Comparison of ENCODE assay signal across 8 cellular contexts in genomic region chr12:91778938-91779400, GRCh38.
A peak's percentile ranks its signal among the peaks of the same experiment; 100 is the strongest.
DNase-seq lines count a peak whose midpoint lies in the region; ATAC-seq, FAIRE-seq and TF ChIP-seq lines count a peak whose summit lies in the region.

No MANE protein-coding gene starts in this region.

- H3K4me3 Mint-ChIP-seq in memory B cell: peak overlapping the region; percentile 67
- peak overlapping the region; percentile 74 for H3K4me3 Mint-ChIP-seq in stimulated activated naive CD8-positive, alpha-beta T cell treated with anti-CD3 and anti-CD28 coated beads, Interleukin-15, Interleukin-2, amounts not matched to agents 100 ng/mL and 50 ng/mL, for 24 hours

- H3K36me3 Mint-ChIP-seq in memory B cell: no peaks in the 10 kb centered on the region
- H3K36me3 Mint-ChIP-seq in stimulated activated naive CD8-positive, alpha-beta T cell treated with anti-CD3 and anti-CD28 coated beads, Interleukin-15, Interleukin-2, amounts not matched to agents 100 ng/mL and 50 ng/mL, for 24 hours (ENCODE audit: low read depth): no peaks in the 10 kb centered on the region

- TF ChIP-seq RAD21 in GM12878 (IDR thresholded peaks at IDR 0.05; ENCODE audit: insufficient read depth, low read depth, low read length): no peak

- H3K27ac ChIP-seq in GM12878 (ENCODE audit: control insufficient read depth, insufficient read depth): peak overlapping the region; percentile 65

- H4K20me1 ChIP-seq in GM12878 (ENCODE audit: control insufficient read depth, insufficient read depth): no peaks in the 10 kb centered on the region

- peaks cover 9% of the 10 kb centered on the region for H3K4me1 Mint-ChIP-seq in memory B cell
- H3K4me1 Mint-ChIP-seq in stimulated activated naive CD8-positive, alpha-beta T cell treated with anti-CD3 and anti-CD28 coated beads, Interleukin-15, Interleukin-2, amounts not matched to agents 100 ng/mL and 50 ng/mL, for 24 hours (ENCODE audit: low read depth): peaks cover 30% of the 10 kb centered on the region

- peak overlapping the region; percentile 31 for H2AFZ ChIP-seq in GM12878 (ENCODE audit: control insufficient read depth, low read depth, low read length)

- intact Hi-C loops in left cardiac atrium (cut with DNase I): no loop called here
- intact Hi-C loops in cardiac septum (cut with DNase I): no loop called here
- intact Hi-C loops in GM12878 (cut with micrococcal nuclease; ENCODE audit: unreplicated experiment): loop anchor here (2.0 to 5.0 kb wide), 2 partner anchors 202 to 256 kb away; no protein-coding TSS in a partner anchor

- H3K27me3 Mint-ChIP-seq in memory B cell: peaks cover 3% of the 10 kb centered on the region
- no peaks in the 10 kb centered on the region for H3K27me3 Mint-ChIP-seq in stimulated activated naive CD8-positive, alpha-beta T cell treated with anti-CD3 and anti-CD28 coated beads, Interleukin-15, Interleukin-2, amounts not matched to agents 100 ng/mL and 50 ng/mL, for 24 hours

- CTCF ChIA-PET in GM12878 (lab: Yijun Ruan, JAX): interaction anchor here (0.7 to 9.3 kb wide), 7 partner anchors 9 to 871 kb away, joined by 3 to 59 read pairs (median 4); no protein-coding TSS in a partner anchor

- RAD21 ChIA-PET in GM12878 (lab: Charles Lee; ENCODE audit: unreplicated experiment): interaction anchor here (1.0 to 2.0 kb wide), 13 partner anchors 25 to 790 kb away, joined by 3 to 10 read pairs (median 4); partner anchors contain the start of gene BTG1

- H3K36me3 ChIP-seq in GM12878 (ENCODE audit: control insufficient read depth in 2 of 2, insufficient read depth in 2 of 2, low read length in 1 of 2): no peaks in the 10 kb centered on the region

- no peak for DNase-seq in left cardiac atrium
- DNase-seq in cardiac septum (ENCODE audit: low spot score): no peak
- DNase-seq in SW480 (ENCODE audit: low spot score): peak; percentile 90
- peak; percentile 93 for DNase-seq in GM12878 (ENCODE audit: low read depth, low spot score)
- DNase-seq in memory B cell (ENCODE audit: low spot score in 2 of 2): no peak
- DNase-seq in retina: no peak

- H3K4me1 ChIP-seq in GM12878 (ENCODE audit: control insufficient read depth, insufficient read depth, low read length): peaks cover 7% of the 10 kb centered on the region

- peak overlapping the region; percentile 17 for H3K4me2 ChIP-seq in GM12878 (ENCODE audit: control insufficient read depth, insufficient read depth)

- BruUV-seq in GM12878 (replicated peaks; lab: Mats Ljungman, UMichigan): no TSS peak

- H3K9me3 Mint-ChIP-seq in memory B cell: no peaks in the 10 kb centered on the region
- no peaks in the 10 kb centered on the region for H3K9me3 Mint-ChIP-seq in stimulated activated naive CD8-positive, alpha-beta T cell treated with anti-CD3 and anti-CD28 coated beads, Interleukin-15, Interleukin-2, amounts not matched to agents 100 ng/mL and 50 ng/mL, for 24 hours

- peak; percentile 29 to 80; a peak in 1 of 4 replicates for TF ChIP-seq EP300 in GM12878 (IDR thresholded peaks at IDR 0.05; ENCODE audit: borderline replicate concordance in 1 of 2, control insufficient read depth in 1 of 2, low read depth in 2 of 2, low read length in 2 of 2)

- no peaks in the 10 kb centered on the region for H3K27me3 ChIP-seq in GM12878 (replicated peaks in 1 of 2; ENCODE audit: control insufficient read depth in 2 of 2, insufficient read depth in 2 of 2, low read length in 1 of 2)

- H3K27ac Mint-ChIP-seq in memory B cell: peak overlapping the region; percentile 94
- H3K27ac Mint-ChIP-seq in stimulated activated naive CD8-positive, alpha-beta T cell treated with anti-CD3 and anti-CD28 coated beads, Interleukin-15, Interleukin-2, amounts not matched to agents 100 ng/mL and 50 ng/mL, for 24 hours: peak overlapping the region; percentile 76

- no peak overlapping the region for H3K9ac ChIP-seq in GM12878 (ENCODE audit: control insufficient read depth, insufficient read depth, low read length)

- ATAC-seq in left cardiac atrium: peak; percentile 76 to 96
- peak; percentile 94 for ATAC-seq in HG03108 (IDR thresholded peaks at IDR 0.05; ENCODE audit: unreplicated experiment)
- ATAC-seq in GM12878: peak; percentile 99
- ATAC-seq in memory B cell (ENCODE audit: low read depth): peak; percentile 22

- no peaks in the 10 kb centered on the region for H3K79me2 ChIP-seq in GM12878 (ENCODE audit: control insufficient read depth, insufficient read depth, low read length)

- TF ChIP-seq POLR2A in GM12878 (IDR thresholded peaks at IDR 0.05; ENCODE audit: low read depth, low read length): no peak

- H3K4me3 ChIP-seq in GM12878: peak overlapping the region; percentile 34; the same call in 1 of the 2 replicates

- SMC1A ChIA-PET in GM12878 (lab: Charles Lee; ENCODE audit: uncharacterized antibody, unreplicated experiment): interaction anchor here (0.6 to 2.1 kb wide), 19 partner anchors 9 to 1326 kb away, joined by 3 to 14 read pairs (median 3); no protein-coding TSS in a partner anchor

- FAIRE-seq in GM12878 (lab: Jason Lieb, UNC): peak; percentile 61

- in situ Hi-C loops in GM12878 (cut with MboI): no loop called here

- no peaks in the 10 kb centered on the region for H3K9me3 ChIP-seq in GM12878 (replicated peaks; ENCODE audit: control insufficient read depth, insufficient read depth, low read length)

- TF ChIP-seq CTCF in GM12878 (IDR thresholded peaks at IDR 0.05 in 2 of 3, conservative IDR thresholded peaks at IDR 0.05 in 1 of 3; ENCODE audit: control insufficient read depth in 2 of 3, extremely low read depth in 1 of 3, insufficient read depth in 1 of 3, low read depth in 3 of 3, low read length in 3 of 3): no peak

- WGBS in GM12878 (ENCODE audit: insufficient coverage, insufficient replicate concordance, low lambda C conversion rate, missing lambda C conversion rate): 11% methylated on average over 6 of the region's 6 CpGs

- POLR2A ChIA-PET in GM12878 (lab: Charles Lee): interaction anchor here (0.7 to 0.9 kb wide), 3 partner anchors 297 to 370 kb away, joined by 3 read pairs; no protein-coding TSS in a partner anchor

TF ChIP-seq in GM12878, 131 proteins besides CTCF, POLR2A, EP300 and RAD21 (continues in another document):
- TF ChIP-seq SP1 (IDR thresholded peaks at IDR 0.05; ENCODE audit: low read depth, low read length): peak; percentile 35
- TF ChIP-seq SIX5 (IDR thresholded peaks at IDR 0.05; ENCODE audit: low read depth, low read length, severe bottlenecking): no peak
- TF ChIP-seq GATAD2B (conservative IDR thresholded peaks at IDR 0.05; ENCODE audit: low read depth): 0 out of 2 replicates have a peak, but pooled peaks have one; percentile 38
- peak; percentile 34; the same call in 1 of the 2 replicates for TF ChIP-seq EED (IDR thresholded peaks at IDR 0.05; ENCODE audit: low read depth)
- TF ChIP-seq NFIC (IDR thresholded peaks at IDR 0.05; ENCODE audit: low read depth, low read length): 0 out of 2 replicates have a peak, but pooled peaks have one; percentile 43
- TF ChIP-seq USF2 (IDR thresholded peaks at IDR 0.05; ENCODE audit: borderline replicate concordance, low read depth, low read length): no peak
- TF ChIP-seq POLR2AphosphoS2 (IDR thresholded peaks at IDR 0.05; ENCODE audit: low read depth, low read length): no peak
- peak; percentile 69 for TF ChIP-seq PBX3 (IDR thresholded peaks at IDR 0.05; ENCODE audit: insufficient replicate concordance, low read depth, low read length)
- no peak for TF ChIP-seq ZBTB4 (CRISPR knock-in tag; IDR thresholded peaks at IDR 0.05)
- TF ChIP-seq IKZF2 (IDR thresholded peaks at IDR 0.05): peak; percentile 24 to 47; a peak in 1 of 4 replicates
- TF ChIP-seq BHLHE40 (IDR thresholded peaks at IDR 0.05; ENCODE audit: borderline replicate concordance in 1 of 2, low read depth in 2 of 2, low read length in 1 of 2): peak; percentile 39 to 41; a peak in 2 of 4 replicates
- TF ChIP-seq MTA2 (IDR thresholded peaks at IDR 0.05; ENCODE audit: low read depth): peak; percentile 74
- TF ChIP-seq RUNX3 (IDR thresholded peaks at IDR 0.05; ENCODE audit: low read length): peak; percentile 56; the same call in 1 of the 2 replicates

Comparison
In these comparisons a context has a peak if more than half of its experiments do, and no peak if none do; other contexts are left out.
1. ATAC-seq: peak in every context shown above with its lines; median percentile 99 in GM12878; 94 in HG03108; 86 in left cardiac atrium; 22 in memory B cell.
2. DNase-seq: peak in SW480 (single experiment) and GM12878 (single experiment); none in left cardiac atrium (single experiment), cardiac septum (single experiment), memory B cell (0 of 2) and retina (single experiment).